In genomic region chr21:35189077-35189863, GRCh38 we compare ENCODE assay signal across 8 cellular contexts.
DNase-seq lines count a peak whose midpoint lies in the region; ATAC-seq and TF ChIP-seq lines count a peak whose summit lies in the region.

No MANE protein-coding gene starts in this region.

- H3K27me3 Mint-ChIP-seq in IgD-negative memory B cell (peaks cover 1% of the 10 kb centered on the region), memory B cell (peaks cover 2% of the 10 kb centered on the region)
- H3K27me3 Mint-ChIP-seq in CD4-positive, alpha-beta T cell, result no peaks in the 10 kb centered on the region

- no peak overlapping the region for H3K27ac ChIP-seq in CD4-positive, alpha-beta T cell (ENCODE audit: low read depth, low read length)

- no peaks in the 10 kb centered on the region for H3K27me3 ChIP-seq in CD4-positive, alpha-beta T cell (ENCODE audit: control insufficient read depth, insufficient read depth, low read length)

- H3K27ac Mint-ChIP-seq in IgD-negative memory B cell (peak overlapping the region in 2 of 3 donors; percentile 30 to 47), memory B cell (peak overlapping the region; percentile 53)
- no peak overlapping the region for H3K27ac Mint-ChIP-seq in CD4-positive, alpha-beta T cell

- H3K4me3 Mint-ChIP-seq in IgD-negative memory B cell, result peak overlapping the region; percentile 4 to 82 (median 44)
- H3K4me3 Mint-ChIP-seq in memory B cell, result peak overlapping the region; percentile 47
- H3K4me3 Mint-ChIP-seq in CD4-positive, alpha-beta T cell, result no peak overlapping the region

- ATAC-seq in GM21528 (IDR thresholded peaks at IDR 0.05; ENCODE audit: low FRiP score, unreplicated experiment) (peak; percentile 85), memory B cell (ENCODE audit: low read depth) (peak; percentile 99)
- no peak for ATAC-seq in CD4-positive, alpha-beta T cell (ENCODE audit: poor library complexity)

- H3K9me3 Mint-ChIP-seq in IgD-negative memory B cell (peaks cover 0 to 8% (median 6%) of the 10 kb centered on the region in 3 donors), memory B cell (peaks cover 11% of the 10 kb centered on the region)
- H3K9me3 Mint-ChIP-seq in CD4-positive, alpha-beta T cell, result peaks cover 3% of the 10 kb centered on the region

- no peak for TF ChIP-seq CTCF in GM12864 (IDR thresholded peaks at IDR 0.05; ENCODE audit: low read depth, low read length, missing control alignments)
- TF ChIP-seq CTCF in CD4-positive, alpha-beta T cell (IDR thresholded peaks at IDR 0.05), result no peak

- H3K36me3 Mint-ChIP-seq in IgD-negative memory B cell, result peaks cover 2% of the 10 kb centered on the region
- H3K36me3 Mint-ChIP-seq in memory B cell, result peaks cover 6% of the 10 kb centered on the region
- H3K36me3 Mint-ChIP-seq in CD4-positive, alpha-beta T cell (ENCODE audit: low read depth), result no peaks in the 10 kb centered on the region

- CTCF ChIA-PET in CD4-positive, alpha-beta T cell (lab: Charles Lee), result interaction anchor here (0.7 to 1.1 kb wide), 2 partner anchors 9 to 196 kb away, joined by 3 read pairs; no protein-coding TSS in a partner anchor

- intact Hi-C loops in CD4-positive, alpha-beta T cell (cut with DNase I, micrococcal nuclease), result no loop called here

- no peak overlapping the region for H3K4me3 ChIP-seq in GM12864 (ENCODE audit: low read depth, low read length)

- no peaks in the 10 kb centered on the region for H3K9me3 ChIP-seq in CD4-positive, alpha-beta T cell (ENCODE audit: control insufficient read depth, low read length)

- H3K4me1 Mint-ChIP-seq in IgD-negative memory B cell (peaks cover 8 to 13% (median 9%) of the 10 kb centered on the region in 3 donors), memory B cell (peaks cover 21% of the 10 kb centered on the region)
- no peaks in the 10 kb centered on the region for H3K4me1 Mint-ChIP-seq in CD4-positive, alpha-beta T cell (ENCODE audit: low read depth)

- POLR2A ChIA-PET in CD4-positive, alpha-beta T cell (lab: Charles Lee), result no interaction called here

- DNase-seq in GM12864 (ENCODE audit: low read depth) (peak; percentile 74), memory B cell (ENCODE audit: low spot score in 2 of 2) (peak in 1 of 2 donors; percentile 57), superior temporal gyrus (ENCODE audit: extremely low spot score) (no peak), NOMO-1 treated with dmso at 0.1 percent for 144 hours (lab: John Stamatoyannopoulos, UW; ENCODE audit: unreplicated experiment) (no peak), Ammon's horn (ENCODE audit: low spot score) (no peak)
- DNase-seq in CD4-positive, alpha-beta T cell, result no peak
